ENCODE assay signal across 22 cellular contexts in genomic region chr5:176527246-176528222, GRCh38. TPM values are rescaled to one million over a fixed set of nuclear protein-coding genes. Genes with fewer than 3 reads are reported as not detected.
DNase-seq lines count a peak whose midpoint lies in the region; ATAC-seq and TF ChIP-seq lines count a peak whose summit lies in the region.
"Had no signal": no experiment of that assay in that cellular context is flagged by ENCODE, and none has a peak within 500 bp of the region (broad histone marks: within the 10 kb centered on the region; RNA-seq: fewer than 3 reads in every experiment).

No MANE protein-coding gene starts in this region.

- 94 to 96% methylated on average over 16 to 34 of the region's 34 CpGs for WGBS in endodermal cell (ENCODE audit: insufficient coverage in 1 of 2, insufficient read length in 1 of 2), 2 experiments
- WGBS in neuronal stem cell (ENCODE audit: extremely low coverage in 2 of 2, insufficient read length in 2 of 2, insufficient replicate concordance in 1 of 2), 2 donors, result 100% methylated on average over 2 of the region's 34 CpGs; no CpG with 5 or more reads in 1 of the 2 donors

- H2BK5ac ChIP-seq in neuronal stem cell (ENCODE audit: low read length), result peak overlapping the region; percentile 35

- H3K27ac ChIP-seq in endodermal cell (ENCODE audit: low read depth, low read length) (no peak overlapping the region), neuronal stem cell (replicated peaks; ENCODE audit: low read length) (no peak overlapping the region)
- H3K27ac ChIP-seq: 22Rv1, HL-60, uterus had no signal

- H3K4me3 ChIP-seq in endodermal cell (ENCODE audit: low read length) (no peak overlapping the region), neuronal stem cell (ENCODE audit: low read length in 2 of 2) (peak overlapping the region in 1 of 2 donors; percentile 60)
- H3K4me3 ChIP-seq: uterus had no signal

- H3K36me3 ChIP-seq in endodermal cell (ENCODE audit: control insufficient read depth, insufficient read depth, low read length) (peaks cover 45% of the 10 kb centered on the region), neuronal stem cell (replicated peaks in 1 of 2; ENCODE audit: control insufficient read depth in 2 of 2, insufficient read depth in 2 of 2, low read length in 2 of 2) (peaks cover 40 to 59% of the 10 kb centered on the region in 2 donors)
- H3K36me3 ChIP-seq: uterus had no signal

- DNase-seq in activated CD8-positive, alpha-beta memory T cell treated with anti-CD3 and anti-CD28 coated beads, Interleukin-2, amount 10 ng/mL, durations not matched to agents 7 days and 5 days, result no peak
- DNase-seq in activated CD8-positive, alpha-beta memory T cell treated with anti-CD3 and anti-CD28 coated beads, Interleukin-2, amount 50 U/mL, for 4 hours, result no peak
- DNase-seq in endodermal cell (peak; percentile 47), neuronal stem cell (ENCODE audit: low spot score) (no peak), germinal center (ENCODE audit: low spot score) (no peak), NCI-H2029 treated with DMSO at 0.1 percent for 48 hours (lab: John Stamatoyannopoulos, UW) (no peak)
- DNase-seq: activated CD4-positive, alpha-beta T cell treated with anti-CD3 and anti-CD28 coated beads for 48 hours; activated effector memory CD4-positive, alpha-beta T cell treated with Interleukin-2 at 50 U/mL for 16 hours; anterior cingulate cortex; BE2C; KBM-7; mesendoderm; NCI-H1694 treated with DMSO at 0.1 percent for 48 hours; SIG-M5; stimulated activated CD4-positive, alpha-beta T cell treated with anti-CD3 and anti-CD28 coated beads, Interleukin-12 subunit alpha, Interleukin-12 subunit beta, amount 100 ng/mL, for 4 hours; uterus had no signal

- no peak overlapping the region for H3K4me3 Mint-ChIP-seq in activated CD8-positive, alpha-beta memory T cell treated with anti-CD3 and anti-CD28 coated beads, Interleukin-2, amount 10 ng/mL, durations not matched to agents 7 days and 5 days
- H3K4me3 Mint-ChIP-seq in IgD-negative memory B cell (peak overlapping the region in 2 of 4 donors; percentile 5 to 48), endodermal cell (no peak overlapping the region)

- H4K91ac ChIP-seq in neuronal stem cell (ENCODE audit: low read depth, low read length, poor library complexity), result no peak overlapping the region

- no peaks in the 10 kb centered on the region for H3K27me3 Mint-ChIP-seq in activated CD8-positive, alpha-beta memory T cell treated with anti-CD3 and anti-CD28 coated beads, Interleukin-2, amount 10 ng/mL, durations not matched to agents 7 days and 5 days
- H3K27me3 Mint-ChIP-seq in IgD-negative memory B cell (no peaks in the 10 kb centered on the region), endodermal cell (ENCODE audit: insufficient read depth) (no peaks in the 10 kb centered on the region)

- H3K4ac ChIP-seq in neuronal stem cell (ENCODE audit: low read length), result no peak overlapping the region

- no peak overlapping the region for H2BK15ac ChIP-seq in neuronal stem cell (ENCODE audit: low read length)

- CTCF ChIA-PET in activated CD8-positive, alpha-beta memory T cell treated with anti-CD3 and anti-CD28 coated beads, Interleukin-2, amount 10 ng/mL, durations not matched to agents 7 days and 5 days (lab: Charles Lee), result no interaction called here

- H2BK12ac ChIP-seq in neuronal stem cell (ENCODE audit: low read length), result no peak overlapping the region

- H4K8ac ChIP-seq in neuronal stem cell (ENCODE audit: low read depth, low read length), result no peak overlapping the region

- H3K18ac ChIP-seq in neuronal stem cell (ENCODE audit: low read length), result no peak overlapping the region

- no peak for TF ChIP-seq CTCF in endodermal cell (conservative IDR thresholded peaks at IDR 0.05)

- H2AFZ ChIP-seq in neuronal stem cell (ENCODE audit: low read length), result no peak overlapping the region

- no peak overlapping the region for H3K9ac ChIP-seq in endodermal cell (ENCODE audit: extremely low read depth, low read length, poor library complexity, severe bottlenecking)
- H3K9ac ChIP-seq in neuronal stem cell (ENCODE audit: low read depth, low read length, poor library complexity), result no peak overlapping the region

- no peak overlapping the region for H3K4me2 ChIP-seq in neuronal stem cell (ENCODE audit: insufficient read depth, low read length, poor library complexity, severe bottlenecking)

- ATAC-seq in activated CD8-positive, alpha-beta memory T cell treated with anti-CD3 and anti-CD28 coated beads, Interleukin-2, amount 10 ng/mL, durations not matched to agents 7 days and 5 days, result no peak
- no peak for ATAC-seq in HG02973 (IDR thresholded peaks at IDR 0.05; ENCODE audit: unreplicated experiment)

- H3K14ac ChIP-seq in neuronal stem cell (ENCODE audit: low read length), result no peak overlapping the region

- H3K4me1 ChIP-seq in endodermal cell (ENCODE audit: control insufficient read depth, insufficient read depth, low read length) (no peaks in the 10 kb centered on the region), neuronal stem cell (ENCODE audit: control insufficient read depth in 2 of 2, insufficient read depth in 1 of 2, low read depth in 1 of 2, low read length in 2 of 2) (no peaks in the 10 kb centered on the region)
- H3K4me1 ChIP-seq: uterus had no signal

- H3K23ac ChIP-seq in neuronal stem cell (ENCODE audit: low read depth, low read length, poor library complexity), result no peak overlapping the region

- H3K79me1 ChIP-seq in neuronal stem cell (ENCODE audit: low read depth, low read length), result peaks cover 17% of the 10 kb centered on the region

- peak overlapping the region; percentile 32 for H3K27ac Mint-ChIP-seq in activated CD8-positive, alpha-beta memory T cell treated with anti-CD3 and anti-CD28 coated beads, Interleukin-2, amount 10 ng/mL, durations not matched to agents 7 days and 5 days
- peak overlapping the region in 2 of 3 donors; percentile 14 to 87 for H3K27ac Mint-ChIP-seq in IgD-negative memory B cell
- no peak overlapping the region for H3K27ac Mint-ChIP-seq in endodermal cell

- H3K4me1 Mint-ChIP-seq in activated CD8-positive, alpha-beta memory T cell treated with anti-CD3 and anti-CD28 coated beads, Interleukin-2, amount 10 ng/mL, durations not matched to agents 7 days and 5 days, result peaks cover 32% of the 10 kb centered on the region
- H3K4me1 Mint-ChIP-seq in IgD-negative memory B cell (peaks cover 14 to 24% (median 16%) of the 10 kb centered on the region in 3 donors), endodermal cell (no peaks in the 10 kb centered on the region)

- no peak overlapping the region for H2BK120ac ChIP-seq in neuronal stem cell (ENCODE audit: low read depth, low read length)

- H3K27me3 ChIP-seq in endodermal cell (ENCODE audit: control insufficient read depth, insufficient read depth, low read length, poor library complexity, severe bottlenecking) (no peaks in the 10 kb centered on the region), neuronal stem cell (ENCODE audit: control insufficient read depth in 3 of 3, insufficient read depth in 3 of 3, low read depth in 1 of 3, low read length in 3 of 3) (no peaks in the 10 kb centered on the region)
- H3K27me3 ChIP-seq: BE2C, uterus had no signal

- no peaks in the 10 kb centered on the region for H3K9me3 ChIP-seq in endodermal cell (ENCODE audit: control insufficient read depth, low read length)
- no peaks in the 10 kb centered on the region for H3K9me3 ChIP-seq in neuronal stem cell (replicated peaks in 1 of 2; ENCODE audit: control insufficient read depth in 2 of 2, insufficient read depth in 1 of 2, low read depth in 1 of 2, low read length in 2 of 2)
- H3K9me3 ChIP-seq: BE2C, uterus had no signal

- H2AK5ac ChIP-seq in neuronal stem cell (ENCODE audit: low read depth, low read length), result no peak overlapping the region

- no peaks in the 10 kb centered on the region for H3K9me3 Mint-ChIP-seq in activated CD8-positive, alpha-beta memory T cell treated with anti-CD3 and anti-CD28 coated beads, Interleukin-2, amount 10 ng/mL, durations not matched to agents 7 days and 5 days (ENCODE audit: low read depth)
- no peaks in the 10 kb centered on the region for H3K9me3 Mint-ChIP-seq in IgD-negative memory B cell
- no peaks in the 10 kb centered on the region for H3K9me3 Mint-ChIP-seq in endodermal cell

- peaks cover 24% of the 10 kb centered on the region for H3K36me3 Mint-ChIP-seq in activated CD8-positive, alpha-beta memory T cell treated with anti-CD3 and anti-CD28 coated beads, Interleukin-2, amount 10 ng/mL, durations not matched to agents 7 days and 5 days
- H3K36me3 Mint-ChIP-seq in IgD-negative memory B cell (peaks cover 3% of the 10 kb centered on the region), endodermal cell (ENCODE audit: low read depth) (peaks cover 43% of the 10 kb centered on the region)

RNA-seq across cellular contexts. Expression of gene RNF44, which starts 9.7 kb away (rescaled TPM):
- 100 to 1,000 TPM in 1 of 2 experiments, 10 to 100 TPM in 1; 96.5 to 111 TPM for total RNA-seq in activated CD8-positive, alpha-beta memory T cell treated with anti-CD3 and anti-CD28 coated beads, Interleukin-2, amount 10 ng/mL, durations not matched to agents 7 days and 5 days
- polyA plus RNA-seq in IgD-negative memory B cell, result 6.0 TPM
- 100 to 1,000 TPM; 150 to 173 TPM for total RNA-seq in endodermal cell
- 123 TPM for polyA plus RNA-seq in endodermal cell (2013, experiment 1 of 2)
- polyA plus RNA-seq in endodermal cell (2013, experiment 2 of 2), result 111 TPM
- polyA plus RNA-seq in neuronal stem cell (2013, experiment 1 of 2), result 77.9 TPM
- 78.0 TPM for polyA plus RNA-seq in neuronal stem cell (2013, experiment 2 of 2)

RNA-seq across cellular contexts. Expression of gene CDHR2, which starts 21.6 kb away (rescaled TPM):
- total RNA-seq in activated CD8-positive, alpha-beta memory T cell treated with anti-CD3 and anti-CD28 coated beads, Interleukin-2, amount 10 ng/mL, durations not matched to agents 7 days and 5 days, result 1 to 10 TPM in 1 of 2 experiments, under 1 TPM in 1; 0.56 to 1.6 TPM
- polyA plus RNA-seq in IgD-negative memory B cell, result not detected
- under 1 TPM; 0.37 to 0.89 TPM for total RNA-seq in endodermal cell
- polyA plus RNA-seq in endodermal cell (2013, experiment 1 of 2), result not detected
- polyA plus RNA-seq in endodermal cell (2013, experiment 2 of 2), result not detected
- polyA plus RNA-seq in neuronal stem cell (2013, experiment 1 of 2), result 0.01 TPM
- polyA plus RNA-seq in neuronal stem cell (2013, experiment 2 of 2), result 0.01 TPM
- total RNA-seq: G401, pulmonary artery endothelial cell had no signal
